2 cellular contexts compared by ENCODE assay signal in genomic region chr15:65396283-65396964, GRCh38.
TF ChIP-seq lines count a peak whose summit lies in the region.

No MANE protein-coding gene starts in this region.

TF ChIP-seq in SK-N-SH, 30 proteins besides CTCF, POLR2A, EP300 and RAD21:
- TF ChIP-seq, protein P1, sequence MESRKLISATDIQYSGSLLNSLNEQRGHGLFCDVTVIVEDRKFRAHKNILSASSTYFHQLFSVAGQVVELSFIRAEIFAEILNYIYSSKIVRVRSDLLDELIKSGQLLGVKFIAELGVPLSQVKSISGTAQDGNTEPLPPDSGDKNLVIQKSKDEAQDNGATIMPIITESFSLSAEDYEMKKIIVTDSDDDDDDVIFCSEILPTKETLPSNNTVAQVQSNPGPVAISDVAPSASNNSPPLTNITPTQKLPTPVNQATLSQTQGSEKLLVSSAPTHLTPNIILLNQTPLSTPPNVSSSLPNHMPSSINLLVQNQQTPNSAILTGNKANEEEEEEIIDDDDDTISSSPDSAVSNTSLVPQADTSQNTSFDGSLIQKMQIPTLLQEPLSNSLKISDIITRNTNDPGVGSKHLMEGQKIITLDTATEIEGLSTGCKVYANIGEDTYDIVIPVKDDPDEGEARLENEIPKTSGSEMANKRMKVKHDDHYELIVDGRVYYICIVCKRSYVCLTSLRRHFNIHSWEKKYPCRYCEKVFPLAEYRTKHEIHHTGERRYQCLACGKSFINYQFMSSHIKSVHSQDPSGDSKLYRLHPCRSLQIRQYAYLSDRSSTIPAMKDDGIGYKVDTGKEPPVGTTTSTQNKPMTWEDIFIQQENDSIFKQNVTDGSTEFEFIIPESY (IDR thresholded peaks at IDR 0.05; ENCODE audit: borderline replicate concordance, low read depth) = no peak
- TF ChIP-seq FOXM1 (IDR thresholded peaks at IDR 0.05; ENCODE audit: low read depth) = no peak
- TF ChIP-seq MEF2A (IDR thresholded peaks at IDR 0.05; ENCODE audit: borderline replicate concordance, low read depth) = no peak
- TF ChIP-seq REST (IDR thresholded peaks at IDR 0.05; ENCODE audit: low read depth, low read length) = no peak
- TF ChIP-seq TEAD4 (IDR thresholded peaks at IDR 0.05; ENCODE audit: borderline replicate concordance, insufficient read depth) = no peak
- TF ChIP-seq NRF1 (IDR thresholded peaks at IDR 0.05; ENCODE audit: low read depth, low read length) = no peak
- TF ChIP-seq TCF12 (IDR thresholded peaks at IDR 0.05) = no peak
- TF ChIP-seq PBX3 (IDR thresholded peaks at IDR 0.05) = no peak
- TF ChIP-seq EZH2phosphoT487 (IDR thresholded peaks at IDR 0.05; ENCODE audit: borderline replicate concordance, low read depth) = no peak
- no peak for TF ChIP-seq TAF1 (IDR thresholded peaks at IDR 0.05; ENCODE audit: borderline replicate concordance, low read depth, low read length)
- TF ChIP-seq JUND (IDR thresholded peaks at IDR 0.05) = no peak
- TF ChIP-seq NFIC (IDR thresholded peaks at IDR 0.05; ENCODE audit: borderline replicate concordance) = no peak

TF ChIP-seq in SK-N-SH treated with all-trans-retinoic acid at 6 μM for 48 hours, 23 proteins besides CTCF, POLR2A, EP300 and RAD21 (continued from another document):
- TF ChIP-seq TSHZ2 (CRISPR knock-in tag; IDR thresholded peaks at IDR 0.05) = no peak
- TF ChIP-seq, protein P2, sequence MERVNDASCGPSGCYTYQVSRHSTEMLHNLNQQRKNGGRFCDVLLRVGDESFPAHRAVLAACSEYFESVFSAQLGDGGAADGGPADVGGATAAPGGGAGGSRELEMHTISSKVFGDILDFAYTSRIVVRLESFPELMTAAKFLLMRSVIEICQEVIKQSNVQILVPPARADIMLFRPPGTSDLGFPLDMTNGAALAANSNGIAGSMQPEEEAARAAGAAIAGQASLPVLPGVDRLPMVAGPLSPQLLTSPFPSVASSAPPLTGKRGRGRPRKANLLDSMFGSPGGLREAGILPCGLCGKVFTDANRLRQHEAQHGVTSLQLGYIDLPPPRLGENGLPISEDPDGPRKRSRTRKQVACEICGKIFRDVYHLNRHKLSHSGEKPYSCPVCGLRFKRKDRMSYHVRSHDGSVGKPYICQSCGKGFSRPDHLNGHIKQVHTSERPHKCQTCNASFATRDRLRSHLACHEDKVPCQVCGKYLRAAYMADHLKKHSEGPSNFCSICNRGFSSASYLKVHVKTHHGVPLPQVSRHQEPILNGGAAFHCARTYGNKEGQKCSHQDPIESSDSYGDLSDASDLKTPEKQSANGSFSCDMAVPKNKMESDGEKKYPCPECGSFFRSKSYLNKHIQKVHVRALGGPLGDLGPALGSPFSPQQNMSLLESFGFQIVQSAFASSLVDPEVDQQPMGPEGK (CRISPR knock-in tag; IDR thresholded peaks at IDR 0.05; ENCODE audit: borderline replicate concordance) = no peak
- TF ChIP-seq GLIS3 (CRISPR knock-in tag; IDR thresholded peaks at IDR 0.05) = no peak
